ENCODE assay signal across 22 cellular contexts in the genomic region with DNA sequence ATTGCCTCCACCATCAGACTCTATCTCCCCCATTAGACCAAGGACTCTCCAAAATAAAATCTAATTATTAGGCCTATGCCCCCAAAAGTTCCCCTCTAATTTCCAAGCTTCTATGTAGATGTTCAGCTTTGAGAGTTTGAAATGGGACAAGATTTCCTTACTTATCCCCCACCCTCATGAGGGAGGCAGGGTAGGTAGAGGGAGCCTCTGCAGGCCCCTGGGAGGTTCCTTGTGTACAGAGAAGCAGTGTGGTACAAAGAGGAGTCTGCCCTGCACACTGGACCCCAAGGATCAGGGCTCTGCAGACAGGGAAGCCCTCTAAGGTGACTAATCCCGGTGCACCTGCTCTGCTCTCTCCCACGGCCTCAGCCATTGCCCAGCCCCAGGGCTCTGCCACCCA. TPM values are rescaled to one million over a fixed set of nuclear protein-coding genes. Genes with fewer than 3 reads are reported as not detected.
"Had no signal": no experiment of that assay in that cellular context is flagged by ENCODE, and none has a peak within 500 bp of the region (broad histone marks: within the 10 kb centered on the region; RNA-seq: fewer than 3 reads in every experiment).

No MANE protein-coding gene starts in this region.

- ATAC-seq: activated CD4-positive, CD25-positive, alpha-beta regulatory T cell treated with anti-CD3 and anti-CD28 coated beads, Interleukin-2, amount 50 U/mL, for 24 hours; gastrocnemius medialis; heart left ventricle; left lung; mucosa of descending colon; right lobe of liver; stimulated activated naive B cell treated with anti-CD40 and anti-IgM and Interleukin-4, amounts not matched to agents 10 μg/mL and 1 μg/mL and 100 μg/mL, for 72 hours had no signal

- H3K9ac ChIP-seq: parathyroid adenoma had no signal

- DNase-seq: activated CD4-positive, alpha-beta T cell treated with anti-CD3 and anti-CD28 coated beads, Interleukin-2, amount 50 U/mL, for 1 hour; activated CD8-positive, alpha-beta memory T cell treated with anti-CD3 and anti-CD28 coated beads, Interleukin-2, amount 50 U/mL, for 48 hours; activated gamma-delta T cell treated with Interleukin-2 at 50 U/mL for 16 hours; activated naive CD8-positive, alpha-beta T cell treated with anti-CD3 and anti-CD28 coated beads for 36 hours; activated T-cell treated with anti-CD3 and anti-CD28 coated beads, Interleukin-2, amount 50 U/mL, for 48 hours; amniotic stem cell; gastrocnemius medialis; left lung; naive B cell; stimulated activated naive B cell treated with anti-CD40 and anti-IgM and Interleukin-4, amounts not matched to agents 10 μg/mL and 1 μg/mL and 100 μg/mL, for 72 hours; T-helper 1 cell; T-helper 9 cell had no signal

- H3K27ac ChIP-seq: gastrocnemius medialis, heart left ventricle, left lung, parathyroid adenoma, right lobe of liver had no signal

- H3K4me3 ChIP-seq: gastrocnemius medialis, heart left ventricle, left lung, mucosa of descending colon, right lobe of liver, vagina had no signal

- H3K36me3 ChIP-seq: gastrocnemius medialis, heart left ventricle, left lung, right lobe of liver, vagina had no signal

- H3K79me2 ChIP-seq: parathyroid adenoma had no signal

- H3K9me3 ChIP-seq: gastrocnemius medialis, heart left ventricle, left lung, mucosa of descending colon, right lobe of liver, vagina had no signal

- FAIRE-seq: colon had no signal

- H2AFZ ChIP-seq: parathyroid adenoma had no signal

- H3K27me3 ChIP-seq: gastrocnemius medialis, right lobe of liver, vagina had no signal

- H3K4me1 ChIP-seq: gastrocnemius medialis, left lung, parathyroid adenoma, right lobe of liver had no signal

RNA-seq across cellular contexts. Expression of gene KRT17, which starts 2.5 kb away (rescaled TPM):
- total RNA-seq: activated naive CD8-positive, alpha-beta T cell treated with anti-CD3 and anti-CD28 coated beads for 36 hours; cardiac septum; gastrocnemius medialis; lung microvascular endothelial cell; right lobe of liver had no signal
- polyA plus RNA-seq: heart left ventricle had no signal

RNA-seq across cellular contexts. Expression of gene KRT16, which starts 9.3 kb away (rescaled TPM):
- total RNA-seq: activated naive CD8-positive, alpha-beta T cell treated with anti-CD3 and anti-CD28 coated beads for 36 hours; cardiac septum; heart left ventricle; lung microvascular endothelial cell; mucosa of descending colon; right lobe of liver had no signal

RNA-seq across cellular contexts. Expression of gene KRT14, which starts 35.2 kb away (rescaled TPM):
- total RNA-seq: activated naive CD8-positive, alpha-beta T cell treated with anti-CD3 and anti-CD28 coated beads for 36 hours; cardiac septum; gastrocnemius medialis; kidney epithelial cell; lung microvascular endothelial cell had no signal
- polyA plus RNA-seq: heart left ventricle had no signal

RNA-seq across cellular contexts. Expression of gene KRT9, which starts 50.1 kb away (rescaled TPM):
- total RNA-seq: activated naive CD8-positive, alpha-beta T cell treated with anti-CD3 and anti-CD28 coated beads for 36 hours; cardiac septum; gastrocnemius medialis; heart left ventricle; kidney epithelial cell; left lung; lung microvascular endothelial cell; mucosa of descending colon; right lobe of liver; vagina had no signal
- polyA plus RNA-seq: heart left ventricle had no signal
